Comparison of ENCODE assay signal across 8 cellular contexts in the genomic region with DNA sequence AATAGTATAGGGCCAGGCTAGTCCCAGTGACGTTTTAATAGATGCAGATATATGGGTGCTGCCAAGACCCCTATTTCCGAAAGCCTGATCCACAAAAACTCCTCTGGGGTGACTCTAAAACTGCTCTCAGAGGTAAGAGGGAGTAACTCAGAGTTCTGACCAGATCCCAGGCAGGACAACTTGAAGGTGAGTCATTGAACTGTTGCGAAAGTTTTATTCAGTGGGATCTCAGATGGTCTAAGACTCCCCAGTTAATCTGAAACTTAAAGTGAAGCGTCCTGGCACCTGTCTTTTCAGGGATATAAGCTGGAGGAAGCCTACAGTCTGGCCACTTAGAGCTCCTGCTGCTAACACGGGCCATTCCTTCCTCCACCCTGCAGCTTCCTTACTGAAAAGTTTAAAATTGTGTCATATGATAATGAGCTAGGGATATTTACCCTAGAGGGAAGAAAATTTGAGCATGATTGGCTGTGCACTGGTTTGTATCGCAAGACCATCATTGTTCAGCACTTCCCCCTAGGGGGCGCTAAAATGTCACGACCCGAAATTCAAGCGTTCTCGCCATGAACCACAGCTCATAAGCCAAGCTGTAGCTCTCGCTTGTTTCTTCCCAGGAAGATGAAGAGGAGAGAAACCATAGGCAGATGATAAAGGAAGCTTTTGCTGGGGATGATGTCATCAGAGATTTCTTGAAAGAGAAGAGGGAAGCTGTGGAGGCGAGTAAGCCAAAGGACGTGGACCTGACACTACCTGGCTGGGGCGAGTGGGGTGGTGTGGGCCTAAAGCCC. TPM values are rescaled to one million over a fixed set of nuclear protein-coding genes. Genes with fewer than 3 reads are reported as not detected.
A peak's percentile ranks its signal among the peaks of the same experiment; 100 is the strongest.
DNase-seq lines count a peak whose midpoint lies in the region; ATAC-seq and TF ChIP-seq lines count a peak whose summit lies in the region.

No MANE protein-coding gene starts in this region.

- intact Hi-C loops in natural killer cell (cut with micrococcal nuclease) (loop anchor here (1.0 to 5.0 kb wide), 3 partner anchors 103 to 267 kb away; no protein-coding TSS in a partner anchor), stomach (cut with DNase I; ENCODE audit: low total_unique reads) (no loop called here)

- no peaks in the 10 kb centered on the region for H3K9me3 ChIP-seq in stomach

- peaks cover under 1 to 66% (median 60%) of the 10 kb centered on the region in 4 donors for H3K36me3 ChIP-seq in stomach

- H3K4me1 Mint-ChIP-seq in natural killer cell, result peaks cover 0 to 5% of the 10 kb centered on the region in 2 donors

- 37 to 43% (median 37%) methylated on average over 13 to 15 of the region's 15 CpGs for WGBS in stomach, 5 donors

- no peak overlapping the region for H3K27ac Mint-ChIP-seq in natural killer cell

- no peaks in the 10 kb centered on the region for H3K9me3 Mint-ChIP-seq in natural killer cell

- DNase-seq in Daoy (ENCODE audit: low read depth), result peak; percentile 30
- DNase-seq in NOMO-1 treated with dmso at 0.1 percent for 144 hours (lab: John Stamatoyannopoulos, UW; ENCODE audit: unreplicated experiment), result peak; percentile 53
- DNase-seq in activated T-cell treated with anti-CD3 and anti-CD28 coated beads for 1 hour (ENCODE audit: low read depth), result peak; percentile 54
- peak; percentile 47 for DNase-seq in natural killer cell
- peak; percentile 69 for DNase-seq in stomach

- TF ChIP-seq EP300 in stomach (IDR thresholded peaks at IDR 0.05), result no peak

- peak overlapping the region in 1 of 5 donors; percentile 27 for H3K27ac ChIP-seq in stomach

- no peaks in the 10 kb centered on the region for H3K36me3 Mint-ChIP-seq in natural killer cell

- TF ChIP-seq POLR2A in stomach (IDR thresholded peaks at IDR 0.05), result no peak

- no peaks in the 10 kb centered on the region for H3K27me3 ChIP-seq in stomach

- peak; percentile 64 for TF ChIP-seq CTCF in natural killer cell (IDR thresholded peaks at IDR 0.05)
- peak in 5 of 7 experiments; percentile 16 to 62 (median 54) for TF ChIP-seq CTCF in stomach (IDR thresholded peaks at IDR 0.05)

- H3K4me1 ChIP-seq in stomach, result peaks cover 0 to 8% (median 1%) of the 10 kb centered on the region in 4 donors

- no peak overlapping the region for H3K4me3 Mint-ChIP-seq in natural killer cell

- no peak overlapping the region for H3K4me3 ChIP-seq in stomach

- H3K27me3 Mint-ChIP-seq in natural killer cell (ENCODE audit: low read depth in 2 of 2), result no peaks in the 10 kb centered on the region

- peak; percentile 66 for ATAC-seq in HG02885 (IDR thresholded peaks at IDR 0.05; ENCODE audit: poor library complexity, unreplicated experiment)
- peak; percentile 67 for ATAC-seq in esophagus mucosa
- peak; percentile 71 to 80 (median 77) for ATAC-seq in natural killer cell
- no peak for ATAC-seq in HG02970 (IDR thresholded peaks at IDR 0.05; ENCODE audit: low FRiP score, unreplicated experiment)

RNA-seq across cellular contexts. Expression of a gene that starts 19.5 kb away (rescaled TPM):
- 54.2 and 70.2 TPM in 2 replicates for total RNA-seq in Daoy (2014; rRNA removed; shearing (Covaris generic))
- total RNA-seq in esophagus mucosa (17.7 TPM), natural killer cell (10 to 100 TPM in 2 of 3 donors, 1 to 10 TPM in 1; 9.5 to 11.6 (median 11.0) TPM), stomach (10 to 100 TPM in 3 of 5 donors, 1 to 10 TPM in 2; 4.1 to 18.1 (median 14.0) TPM)
- 10 to 100 TPM; 10.5 to 15.6 (median 12.4) TPM for polyA plus RNA-seq in stomach

RNA-seq across cellular contexts. Expression of a gene that starts 56.9 kb away (rescaled TPM):
- 0.54 and 0.63 TPM in 2 replicates for total RNA-seq in Daoy (2014; rRNA removed; shearing (Covaris generic))
- total RNA-seq in esophagus mucosa (2.6 TPM), natural killer cell (10 to 100 TPM in 1 of 3 donors, 1 to 10 TPM in 2; 6.5 to 10.5 (median 9.9) TPM), stomach (10 to 100 TPM in 1 of 5 donors, 1 to 10 TPM in 3, under 1 TPM in 1; 0.89 to 16.8 (median 2.9) TPM)
- 1 to 10 TPM; 1.0 to 3.4 (median 2.4) TPM for polyA plus RNA-seq in stomach
